In genomic region chr3:170752571-170753155, GRCh38 we compare ENCODE assay signal across 17 cellular contexts.
A peak's percentile ranks its signal among the peaks of the same experiment; 100 is the strongest.
DNase-seq lines count a peak whose midpoint lies in the region; ATAC-seq lines count a peak whose summit lies in the region.
"Had no signal": no experiment of that assay in that cellular context is flagged by ENCODE, and none has a peak within 500 bp of the region (broad histone marks: within the 10 kb centered on the region; RNA-seq: fewer than 3 reads in every experiment).

No MANE protein-coding gene starts in this region.

- ATAC-seq in GM19351 (IDR thresholded peaks at IDR 0.05; ENCODE audit: unreplicated experiment) (no peak), HG03571 (IDR thresholded peaks at IDR 0.05; ENCODE audit: unreplicated experiment) (no peak)
- ATAC-seq: CD8-positive, alpha-beta T cell; left lobe of liver; stimulated activated effector memory CD8-positive, alpha-beta T cell treated with anti-CD3 and anti-CD28 coated beads, Interleukin-12 subunit alpha, Interleukin-12 subunit beta, amount 100 ng/mL, for 72 hours had no signal

- in situ Hi-C loops in SK-MEL-5 (cut with HindIII; ENCODE audit: low pct_unique_long_range_greater_than_20kb, low sequenced_read_pairs): no loop called here

- DNase-seq in ELR (ENCODE audit: low read depth) (peak; percentile 62), SK-MEL-5 (ENCODE audit: low read depth, low spot score) (peak; percentile 30), epithelial cell of prostate (ENCODE audit: low read depth, low spot score) (no peak), renal cortical epithelial cell (ENCODE audit: low read depth) (peak; percentile 76), NAMALWA (ENCODE audit: low spot score) (no peak), DMS79 (lab: John Stamatoyannopoulos, UW) (no peak)
- DNase-seq: activated CD4-positive, alpha-beta T cell treated with anti-CD3 and anti-CD28 coated beads, Interleukin-2, amount 50 U/mL, for 48 hours; CD8-positive, alpha-beta T cell; DMS53; mucosa of descending colon; NCI-H1930; NCI-H524 treated with DMSO at 0.1 percent for 48 hours had no signal

- peak overlapping the region; percentile 81 for H3K27ac ChIP-seq in epithelial cell of prostate
- H3K27ac ChIP-seq: VCaP had no signal

Comparison
In these comparisons a context has a peak if more than half of its experiments do, and no peak if none do; other contexts are left out.
1. DNase-seq: peak in ELR (single experiment), SK-MEL-5 (single experiment) and renal cortical epithelial cell (single experiment); none in epithelial cell of prostate (single experiment), NAMALWA (single experiment) and DMS79 (single experiment).